ENCODE assay signal across 18 cellular contexts in genomic region chr13:110287031-110287828, GRCh38. TPM values are rescaled to one million over a fixed set of nuclear protein-coding genes. Genes with fewer than 3 reads are reported as not detected.
DNase-seq lines count a peak whose midpoint lies in the region; ATAC-seq and TF ChIP-seq lines count a peak whose summit lies in the region.
"Had no signal": no experiment of that assay in that cellular context is flagged by ENCODE, and none has a peak within 500 bp of the region (broad histone marks: within the 10 kb centered on the region; RNA-seq: fewer than 3 reads in every experiment).

No MANE protein-coding gene starts in this region.

- peak overlapping the region; percentile 14 for H3K4me2 ChIP-seq in BLaER1
- H3K4me2 ChIP-seq: A549 had no signal

- no peaks in the 10 kb centered on the region for H4K20me1 ChIP-seq in BLaER1

- H3K9ac ChIP-seq in BLaER1: no peak overlapping the region

- intact Hi-C loops in left ventricle myocardium inferior (cut with micrococcal nuclease) (no loop called here), sciatic nerve (cut with DNase I) (no loop called here), posterior cingulate gyrus (cut with DNase I) (no loop called here), mucosa of descending colon (cut with DNase I, micrococcal nuclease) (no loop called here), psoas muscle (cut with DNase I) (no loop called here)

- peaks cover 20% of the 10 kb centered on the region for H3K4me1 ChIP-seq in BLaER1
- peaks cover 88% of the 10 kb centered on the region for H3K4me1 ChIP-seq in left ventricle myocardium inferior
- H3K4me1 ChIP-seq in mucosa of descending colon (ENCODE audit: low read depth): no peaks in the 10 kb centered on the region
- no peaks in the 10 kb centered on the region for H3K4me1 ChIP-seq in psoas muscle
- H3K4me1 ChIP-seq: A549 had no signal

- H3K27ac ChIP-seq in BLaER1: peak overlapping the region; percentile 4; the same call in 1 of the 2 replicates
- peak overlapping the region; percentile 82 for H3K27ac ChIP-seq in left ventricle myocardium inferior (replicated peaks)
- no peak overlapping the region for H3K27ac ChIP-seq in psoas muscle
- H3K27ac ChIP-seq: A549, epithelial cell of prostate had no signal

- H3K4me1 Mint-ChIP-seq in activated T-cell treated with anti-CD3 and anti-CD28 coated beads, Interleukin-2, amount 50 U/mL, for 72 hours (ENCODE audit: low read depth): no peaks in the 10 kb centered on the region
- H3K4me1 Mint-ChIP-seq: activated naive CD8-positive, alpha-beta T cell treated with anti-CD3 and anti-CD28 coated beads, Interleukin-2, amount 50 U/mL, for 24 hours had no signal

- ATAC-seq in sciatic nerve: peak; percentile 76
- no peak for ATAC-seq in mucosa of descending colon
- ATAC-seq in activated T-cell treated with anti-CD3 and anti-CD28 coated beads, Interleukin-2, amount 50 U/mL, for 72 hours (replicated peaks in 1 of 2): no peak
- ATAC-seq in psoas muscle: no peak
- ATAC-seq: A549; activated CD8-positive, alpha-beta T cell treated with anti-CD3 and anti-CD28 coated beads for 36 hours; activated naive CD8-positive, alpha-beta T cell treated with anti-CD3 and anti-CD28 coated beads, Interleukin-2, amount 50 U/mL, for 24 hours had no signal

- TF ChIP-seq CTCF in left ventricle myocardium inferior (IDR thresholded peaks at IDR 0.05; ENCODE audit: borderline replicate concordance) (no peak), mucosa of descending colon (IDR thresholded peaks at IDR 0.05) (no peak), psoas muscle (IDR thresholded peaks at IDR 0.05) (no peak)

- DNase-seq in astrocyte of the hippocampus (ENCODE audit: low read depth, low spot score): peak; percentile 58
- DNase-seq in left ventricle myocardium inferior: no peak
- no peak for DNase-seq in sciatic nerve (ENCODE audit: low spot score)
- no peak for DNase-seq in posterior cingulate gyrus
- no peak for DNase-seq in mucosa of descending colon
- no peak for DNase-seq in activated T-cell treated with anti-CD3 and anti-CD28 coated beads, Interleukin-2, amount 50 U/mL, for 72 hours
- DNase-seq in psoas muscle: no peak
- DNase-seq: activated CD8-positive, alpha-beta T cell treated with anti-CD3 and anti-CD28 coated beads for 36 hours; activated naive CD8-positive, alpha-beta T cell treated with anti-CD3 and anti-CD28 coated beads, Interleukin-2, amount 50 U/mL, for 24 hours; CD4-positive, alpha-beta T cell; MM.1S; NCI-H2107; NCI-H526 treated with DMSO at 0.1 percent for 48 hours; substantia nigra had no signal

- no peak overlapping the region for H3K4me3 ChIP-seq in BLaER1
- no peak overlapping the region for H3K4me3 ChIP-seq in left ventricle myocardium inferior
- no peak overlapping the region for H3K4me3 ChIP-seq in mucosa of descending colon
- no peak overlapping the region for H3K4me3 ChIP-seq in psoas muscle
- H3K4me3 ChIP-seq: A549 had no signal

- H3K9me3 Mint-ChIP-seq in activated T-cell treated with anti-CD3 and anti-CD28 coated beads, Interleukin-2, amount 50 U/mL, for 72 hours: peaks cover 0 to 2% of the 10 kb centered on the region in 2 donors
- H3K9me3 Mint-ChIP-seq: activated CD8-positive, alpha-beta T cell treated with anti-CD3 and anti-CD28 coated beads for 36 hours; activated naive CD8-positive, alpha-beta T cell treated with anti-CD3 and anti-CD28 coated beads, Interleukin-2, amount 50 U/mL, for 24 hours; CD4-positive, alpha-beta T cell had no signal

- H3K36me3 ChIP-seq in BLaER1 (no peaks in the 10 kb centered on the region), left ventricle myocardium inferior (peaks cover 25% of the 10 kb centered on the region), mucosa of descending colon (ENCODE audit: low read depth) (no peaks in the 10 kb centered on the region), psoas muscle (ENCODE audit: insufficient read depth in 1 of 2, low read depth in 1 of 2) (no peaks in the 10 kb centered on the region)

- peaks cover 34% of the 10 kb centered on the region for H3K27me3 Mint-ChIP-seq in activated T-cell treated with anti-CD3 and anti-CD28 coated beads, Interleukin-2, amount 50 U/mL, for 72 hours (ENCODE audit: low read depth)
- H3K27me3 Mint-ChIP-seq: progenitor cell of endocrine pancreas had no signal

- peaks cover 0 to 2% of the 10 kb centered on the region in 2 donors for H3K36me3 Mint-ChIP-seq in activated T-cell treated with anti-CD3 and anti-CD28 coated beads, Interleukin-2, amount 50 U/mL, for 72 hours (ENCODE audit: insufficient read depth in 2 of 2)

- no peaks in the 10 kb centered on the region for H3K27me3 ChIP-seq in BLaER1
- H3K27me3 ChIP-seq in left ventricle myocardium inferior (ENCODE audit: low read depth): no peaks in the 10 kb centered on the region
- no peaks in the 10 kb centered on the region for H3K27me3 ChIP-seq in psoas muscle (ENCODE audit: insufficient read depth in 3 of 3, low read length in 2 of 3)

- H3K9me3 ChIP-seq in BLaER1 (no peaks in the 10 kb centered on the region), left ventricle myocardium inferior (replicated peaks) (no peaks in the 10 kb centered on the region), mucosa of descending colon (no peaks in the 10 kb centered on the region), psoas muscle (no peaks in the 10 kb centered on the region)
- H3K9me3 ChIP-seq: A549 had no signal

- no peak overlapping the region for H3K4me3 Mint-ChIP-seq in activated T-cell treated with anti-CD3 and anti-CD28 coated beads, Interleukin-2, amount 50 U/mL, for 72 hours
- H3K4me3 Mint-ChIP-seq: activated CD8-positive, alpha-beta T cell treated with anti-CD3 and anti-CD28 coated beads for 36 hours; activated naive CD8-positive, alpha-beta T cell treated with anti-CD3 and anti-CD28 coated beads, Interleukin-2, amount 50 U/mL, for 24 hours; CD4-positive, alpha-beta T cell had no signal

- WGBS in psoas muscle, 3 donors: 59% methylated on average over 18 of the region's 18 CpGs

- H3K27ac Mint-ChIP-seq in activated T-cell treated with anti-CD3 and anti-CD28 coated beads, Interleukin-2, amount 50 U/mL, for 72 hours: no peak overlapping the region
- H3K27ac Mint-ChIP-seq: activated CD8-positive, alpha-beta T cell treated with anti-CD3 and anti-CD28 coated beads for 36 hours; activated naive CD8-positive, alpha-beta T cell treated with anti-CD3 and anti-CD28 coated beads, Interleukin-2, amount 50 U/mL, for 24 hours; CD4-positive, alpha-beta T cell; progenitor cell of endocrine pancreas had no signal

RNA-seq across cellular contexts. Expression of gene COL4A1, which starts 19.7 kb away (rescaled TPM):
- total RNA-seq in left ventricle myocardium inferior (120 TPM), sciatic nerve (423 TPM), mucosa of descending colon (100 to 1,000 TPM in 1 of 3 donors, 10 to 100 TPM in 2; 19.0 to 308 (median 61.9) TPM), psoas muscle (100 to 1,000 TPM in 2 of 4 donors, 10 to 100 TPM in 2; 87.3 to 127 (median 110) TPM)
- under 1 TPM in 1 of 2 donors, not detected in 1; 0.19 TPM for total RNA-seq in activated T-cell treated with anti-CD3 and anti-CD28 coated beads, Interleukin-2, amount 50 U/mL, for 72 hours
- polyA plus RNA-seq in psoas muscle: 100 to 1,000 TPM in 1 of 3 donors, 10 to 100 TPM in 2; 39.0 to 115 (median 60.2) TPM
- total RNA-seq: activated CD8-positive, alpha-beta T cell treated with anti-CD3 and anti-CD28 coated beads for 36 hours had no signal

RNA-seq across cellular contexts. Expression of gene COL4A2, which starts 19.9 kb away (rescaled TPM):
- 117 TPM for total RNA-seq in left ventricle myocardium inferior
- 417 TPM for total RNA-seq in sciatic nerve
- total RNA-seq in mucosa of descending colon: 100 to 1,000 TPM in 1 of 3 donors, 10 to 100 TPM in 2; 33.5 to 389 (median 74.2) TPM
- not detected for total RNA-seq in activated T-cell treated with anti-CD3 and anti-CD28 coated beads, Interleukin-2, amount 50 U/mL, for 72 hours
- 10 to 100 TPM; 49.1 to 64.0 (median 59.9) TPM for total RNA-seq in psoas muscle
- 10 to 100 TPM; 25.8 to 84.5 (median 37.9) TPM for polyA plus RNA-seq in psoas muscle
- total RNA-seq: activated CD8-positive, alpha-beta T cell treated with anti-CD3 and anti-CD28 coated beads for 36 hours; CD4-positive, alpha-beta T cell had no signal

Comparison
In these comparisons a context has a peak if more than half of its experiments do, and no peak if none do; other contexts are left out.
1. RNA of gene COL4A1, which starts 19.7 kb away (total RNA-seq): 423 TPM in sciatic nerve (single experiment), 87.3 to 127 TPM in psoas muscle, 120 TPM in left ventricle myocardium inferior (single experiment) and 19.0 to 308 TPM in mucosa of descending colon; 0.19 TPM in activated T-cell treated with anti-CD3 and anti-CD28 coated beads, Interleukin-2, amount 50 U/mL, for 72 hours; every median in the first group is over 10 times any median in the second.
2. RNA of gene COL4A2, which starts 19.9 kb away (total RNA-seq): 417 TPM in sciatic nerve (single experiment), 117 TPM in left ventricle myocardium inferior (single experiment), 33.5 to 389 TPM in mucosa of descending colon and 49.1 to 64.0 TPM in psoas muscle; not detected in activated T-cell treated with anti-CD3 and anti-CD28 coated beads, Interleukin-2, amount 50 U/mL, for 72 hours; every median in the first group is over 10 times any median in the second.